ENCODE assay signal across 1 cellular context in genomic region chr3:188153949-188154757, GRCh38.
TF ChIP-seq lines count a peak whose summit lies in the region.

Gene LPP (plus strand): TSS chr3:188154157. CDS start chr3:188406121, 251,964 bp downstream.

TF ChIP-seq in HepG2, 621 proteins besides CTCF, POLR2A, EP300 and RAD21 (continued from another document and continues in another):
- TF ChIP-seq TIGD3 (CRISPR knock-in tag; IDR thresholded peaks at IDR 0.05; ENCODE audit: borderline replicate concordance) (no peak), RXRA (CRISPR knock-in tag; IDR thresholded peaks at IDR 0.05) (0 out of 2 replicates have a peak, but pooled peaks have one; percentile 48), ZNF879 (CRISPR knock-in tag; IDR thresholded peaks at IDR 0.05) (no peak), ZNF616 (CRISPR knock-in tag; IDR thresholded peaks at IDR 0.05; ENCODE audit: low read depth) (no peak; the same call in 1 of the 2 replicates), NCOA2 (CRISPR knock-in tag; IDR thresholded peaks at IDR 0.05) (no peak), ZIK1 (CRISPR knock-in tag; IDR thresholded peaks at IDR 0.05; ENCODE audit: borderline replicate concordance, low read depth) (no peak), NONO (IDR thresholded peaks at IDR 0.05) (no peak), NONO (CRISPR knock-in tag; conservative IDR thresholded peaks at IDR 0.05) (peak; percentile 67), ZNF362 (CRISPR knock-in tag; IDR thresholded peaks at IDR 0.05; ENCODE audit: borderline replicate concordance) (peak; percentile 24; the same call in 1 of the 2 replicates), ZBTB46 (CRISPR knock-in tag; IDR thresholded peaks at IDR 0.05; ENCODE audit: borderline replicate concordance) (0 out of 2 replicates have a peak, but pooled peaks have one; percentile 82), ARID2 (CRISPR knock-in tag; IDR thresholded peaks at IDR 0.05; ENCODE audit: borderline replicate concordance) (no peak), ZNF101 (CRISPR knock-in tag; IDR thresholded peaks at IDR 0.05; ENCODE audit: borderline replicate concordance, low read depth) (no peak), RAD51 (IDR thresholded peaks at IDR 0.05; ENCODE audit: borderline replicate concordance) (no peak), PRDM10 (CRISPR knock-in tag; IDR thresholded peaks at IDR 0.05; ENCODE audit: low read depth) (peak; percentile 47; the same call in 1 of the 2 replicates), ZMYM4 (CRISPR knock-in tag; IDR thresholded peaks at IDR 0.05) (peak; percentile 81), ELK4 (CRISPR knock-in tag; IDR thresholded peaks at IDR 0.05; ENCODE audit: borderline replicate concordance) (no peak), ZNF850 (CRISPR knock-in tag; conservative IDR thresholded peaks at IDR 0.05) (no peak), FOXP4 (CRISPR knock-in tag; IDR thresholded peaks at IDR 0.05) (no peak; the same call in 1 of the 2 replicates), ARID3A (IDR thresholded peaks at IDR 0.05; ENCODE audit: low read depth, low read length) (no peak), ZNF329 (CRISPR knock-in tag; IDR thresholded peaks at IDR 0.05; ENCODE audit: low read depth) (no peak), IKZF1 (IDR thresholded peaks at IDR 0.05) (no peak), HDAC6 (IDR thresholded peaks at IDR 0.05; ENCODE audit: low read depth, low read length) (no peak), ZSCAN31 (CRISPR knock-in tag; IDR thresholded peaks at IDR 0.05; ENCODE audit: low read depth) (peak; percentile 82), ZNF333 (CRISPR knock-in tag; IDR thresholded peaks at IDR 0.05; ENCODE audit: borderline replicate concordance) (0 out of 2 replicates have a peak, but pooled peaks have one; percentile 47), MXD1 (CRISPR knock-in tag; IDR thresholded peaks at IDR 0.05) (peak; percentile 9; the same call in 1 of the 2 replicates), E2F5 (CRISPR knock-in tag; conservative IDR thresholded peaks at IDR 0.05) (no peak), EEA1 (CRISPR knock-in tag; IDR thresholded peaks at IDR 0.05; ENCODE audit: borderline replicate concordance) (peak; percentile 21; the same call in 1 of the 2 replicates), ZNF263 (CRISPR knock-in tag; IDR thresholded peaks at IDR 0.05) (peak; percentile 67), MBD4 (IDR thresholded peaks at IDR 0.05; ENCODE audit: borderline replicate concordance, low read length) (no peak), DNMT3B (CRISPR knock-in tag; conservative IDR thresholded peaks at IDR 0.05) (no peak), EED (CRISPR knock-in tag; IDR thresholded peaks at IDR 0.05) (peak; percentile 52; the same call in 1 of the 2 replicates), LRRFIP1 (CRISPR knock-in tag; conservative IDR thresholded peaks at IDR 0.05) (no peak), HNRNPH1 (optimal IDR thresholded peaks at IDR 0.05; ENCODE audit: low read depth, low read length) (no peak), BRCA1 (CRISPR knock-in tag; IDR thresholded peaks at IDR 0.05) (no peak), ZEB1 (IDR thresholded peaks at IDR 0.05; ENCODE audit: insufficient replicate concordance, low read depth) (no peak), SSRP1 (CRISPR knock-in tag; IDR thresholded peaks at IDR 0.05) (no peak), FOXA1 (IDR thresholded peaks at IDR 0.05) (no peak), FOXA1 (CRISPR knock-in tag; IDR thresholded peaks at IDR 0.05) (no peak), ZNF224 (CRISPR knock-in tag; IDR thresholded peaks at IDR 0.05) (no peak), MTF2 (CRISPR knock-in tag; IDR thresholded peaks at IDR 0.05; ENCODE audit: borderline replicate concordance) (no peak), ZNF260 (CRISPR knock-in tag; IDR thresholded peaks at IDR 0.05; ENCODE audit: borderline replicate concordance, low read depth) (no peak), BORCS8-MEF2B (CRISPR knock-in tag; IDR thresholded peaks at IDR 0.05) (0 out of 2 replicates have a peak, but pooled peaks have one; percentile 34), ZNF160 (CRISPR knock-in tag; IDR thresholded peaks at IDR 0.05) (no peak)
